Comparison of ENCODE assay signal across 2 cellular contexts in genomic region chr1:235108185-235108593, GRCh38.
TF ChIP-seq lines count a peak whose summit lies in the region.

No MANE protein-coding gene starts in this region.

TF ChIP-seq in HEK293, 187 proteins besides CTCF, POLR2A, EP300 and RAD21:
- TF ChIP-seq ZNF280D (tag by site-specific recombination; IDR thresholded peaks at IDR 0.05) (0 out of 2 replicates have a peak, but pooled peaks have one; percentile 21), ZNF174 (tag by site-specific recombination; IDR thresholded peaks at IDR 0.05) (no peak), ZNF362 (tag by site-specific recombination; IDR thresholded peaks at IDR 0.05) (peak; percentile 84)

TF ChIP-seq in K562, 482 proteins besides CTCF, POLR2A, EP300 and RAD21 (continues in another document):
- no peak for TF ChIP-seq MTF1 (CRISPR knock-in tag; IDR thresholded peaks at IDR 0.05; ENCODE audit: borderline replicate concordance)
- TF ChIP-seq HMG20B (CRISPR knock-in tag; IDR thresholded peaks at IDR 0.05): no peak
- 0 out of 2 replicates have a peak, but pooled peaks have one; percentile 23 for TF ChIP-seq ZNF347 (CRISPR knock-in tag; IDR thresholded peaks at IDR 0.05; ENCODE audit: low read depth)
- TF ChIP-seq NFRKB (IDR thresholded peaks at IDR 0.05; ENCODE audit: low read depth): no peak
- TF ChIP-seq PHTF2 (CRISPR knock-in tag; IDR thresholded peaks at IDR 0.05): no peak
- TF ChIP-seq SMAD3 (CRISPR knock-in tag; conservative IDR thresholded peaks at IDR 0.05): no peak
- TF ChIP-seq THAP12 (CRISPR knock-in tag; IDR thresholded peaks at IDR 0.05): peak; percentile 45; the same call in 1 of the 2 replicates
- TF ChIP-seq TSC22D4 (tag; IDR thresholded peaks at IDR 0.05): no peak
- TF ChIP-seq HMBOX1 (IDR thresholded peaks at IDR 0.05): no peak
- TF ChIP-seq RREB1 (CRISPR knock-in tag; IDR thresholded peaks at IDR 0.05): no peak
- TF ChIP-seq RBM22 (IDR thresholded peaks at IDR 0.05; ENCODE audit: low read depth, low read length, poor library complexity, severe bottlenecking): peak; percentile 32
- TF ChIP-seq NCOA6 (IDR thresholded peaks at IDR 0.05): no peak
- no peak for TF ChIP-seq PPARD (CRISPR knock-in tag; IDR thresholded peaks at IDR 0.05)
- TF ChIP-seq ZNF280B (CRISPR knock-in tag; IDR thresholded peaks at IDR 0.05): no peak
- TF ChIP-seq POLR2H (tag; IDR thresholded peaks at IDR 0.05; ENCODE audit: low read depth): no peak
- no peak for TF ChIP-seq ZNF780A (CRISPR knock-in tag; IDR thresholded peaks at IDR 0.05)
- TF ChIP-seq SLC30A9 (CRISPR knock-in tag; IDR thresholded peaks at IDR 0.05): no peak
- TF ChIP-seq CGGBP1 (CRISPR knock-in tag; IDR thresholded peaks at IDR 0.05): peak; percentile 42
- TF ChIP-seq EHMT2 (IDR thresholded peaks at IDR 0.05): no peak
- peak; percentile 23; the same call in 1 of the 2 replicates for TF ChIP-seq POLR2AphosphoS5 (IDR thresholded peaks at IDR 0.05; ENCODE audit: control insufficient read depth, insufficient read depth, low read depth, low read length)
- TF ChIP-seq ZNF121 (CRISPR knock-in tag; conservative IDR thresholded peaks at IDR 0.05): no peak
- TF ChIP-seq FIP1L1 (IDR thresholded peaks at IDR 0.05; ENCODE audit: low read depth, low read length, poor library complexity, severe bottlenecking): no peak
- TF ChIP-seq KHSRP (IDR thresholded peaks at IDR 0.05): no peak
- no peak for TF ChIP-seq SMARCA4 (IDR thresholded peaks at IDR 0.05)
- no peak for TF ChIP-seq E4F1 (CRISPR knock-in tag; IDR thresholded peaks at IDR 0.05; ENCODE audit: borderline replicate concordance)
- no peak for TF ChIP-seq TSHZ1 (CRISPR knock-in tag; IDR thresholded peaks at IDR 0.05)
- no peak for TF ChIP-seq MED1 (CRISPR knock-in tag; IDR thresholded peaks at IDR 0.05; ENCODE audit: borderline replicate concordance)
- no peak for TF ChIP-seq ZFPM2 (CRISPR knock-in tag; IDR thresholded peaks at IDR 0.05)
- TF ChIP-seq MCM3 (IDR thresholded peaks at IDR 0.05): no peak
- TF ChIP-seq CREB3L1 (IDR thresholded peaks at IDR 0.05; ENCODE audit: borderline replicate concordance, low read depth): no peak
- no peak for TF ChIP-seq PBX2 (CRISPR knock-in tag; IDR thresholded peaks at IDR 0.05; ENCODE audit: low read depth)
- no peak for TF ChIP-seq PBX2 (tag; conservative IDR thresholded peaks at IDR 0.05; ENCODE audit: low read depth)
- no peak for TF ChIP-seq NFXL1 (CRISPR knock-in tag; IDR thresholded peaks at IDR 0.05)
- peak; percentile 58 for TF ChIP-seq POLR2B (IDR thresholded peaks at IDR 0.05; ENCODE audit: low read depth, partially characterized antibody)
- TF ChIP-seq CBFA2T3 (IDR thresholded peaks at IDR 0.05): no peak
